ENCODE assay signal across 8 cellular contexts in the genomic region with DNA sequence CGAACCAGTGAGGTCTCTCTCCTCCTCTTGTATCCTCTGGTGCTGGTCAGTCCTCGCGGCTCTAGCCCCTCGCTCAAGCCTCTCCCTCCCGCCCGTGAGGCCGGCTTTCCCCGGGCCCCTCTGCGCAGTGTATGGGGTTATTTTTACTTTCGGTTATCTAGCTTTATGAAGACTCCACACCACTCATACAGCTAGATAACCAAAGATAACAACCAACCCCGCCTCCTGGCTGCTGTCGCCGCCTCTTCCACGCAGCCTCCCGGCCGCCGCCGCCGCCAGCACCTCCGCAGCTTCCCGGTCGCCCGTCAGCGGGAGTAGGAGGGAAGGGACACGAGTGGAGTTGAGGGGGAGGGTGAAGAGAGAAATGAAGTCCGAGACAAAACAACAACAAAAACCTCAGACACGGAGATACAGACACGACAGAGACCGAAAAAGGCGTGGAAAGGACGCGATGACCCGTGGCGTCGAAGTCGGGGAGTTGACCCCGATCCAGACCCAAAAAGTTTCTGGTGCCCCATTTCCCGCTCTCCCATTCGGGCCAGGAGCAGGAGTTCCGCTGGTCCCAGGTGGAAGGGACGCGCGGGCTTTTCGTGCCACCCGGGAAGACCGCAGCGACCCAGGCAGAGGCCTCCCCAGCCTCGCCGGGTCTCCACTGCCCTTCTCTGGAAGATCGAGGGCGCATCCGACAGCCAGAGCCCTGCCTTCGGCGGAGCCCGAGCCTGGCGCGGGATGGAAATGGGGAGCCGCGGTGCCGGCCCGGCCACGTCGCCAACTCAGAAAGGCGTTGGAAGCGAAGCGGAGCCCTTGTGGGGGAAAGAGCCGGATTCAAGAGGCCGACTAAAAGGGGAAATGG.
DNase-seq lines count a peak whose midpoint lies in the region; ATAC-seq and TF ChIP-seq lines count a peak whose summit lies in the region.

No MANE protein-coding gene starts in this region.

- TF ChIP-seq POLR2A in erythroblast (IDR thresholded peaks at IDR 0.05; ENCODE audit: low read length), result no peak

- no peak for ATAC-seq in GM21515 (IDR thresholded peaks at IDR 0.05; ENCODE audit: unreplicated experiment)
- ATAC-seq in HG03108 (IDR thresholded peaks at IDR 0.05; ENCODE audit: unreplicated experiment), result no peak

- DNase-seq in NCI-H82 (lab: John Stamatoyannopoulos, UW) (peak; percentile 44), NCI-H82 treated with DMSO at 0.1 percent for 48 hours (lab: John Stamatoyannopoulos, UW; ENCODE audit: unreplicated experiment) (no peak), erythroblast (lab: John Stamatoyannopoulos, UW) (peak; percentile 59 to 67), NCI-H446 (lab: John Stamatoyannopoulos, UW) (no peak)
- DNase-seq in activated CD4-positive, alpha-beta T cell treated with anti-CD3 and anti-CD28 coated beads for 4 hours, result peak; percentile 40 to 43
- DNase-seq in stimulated activated CD4-positive, alpha-beta T cell treated with anti-CD3 and anti-CD28 coated beads, Interleukin-2, amount 100 ng/mL, for 4 hours (ENCODE audit: low read depth), result peak; percentile 36

Comparison
In these comparisons a context has a peak if more than half of its experiments do, and no peak if none do; other contexts are left out.
1. DNase-seq: peak in NCI-H82 (single experiment), activated CD4-positive, alpha-beta T cell treated with anti-CD3 and anti-CD28 coated beads for 4 hours (2 of 2), erythroblast (2 of 2) and stimulated activated CD4-positive, alpha-beta T cell treated with anti-CD3 and anti-CD28 coated beads, Interleukin-2, amount 100 ng/mL, for 4 hours (single experiment); none in NCI-H82 treated with DMSO at 0.1 percent for 48 hours (single experiment) and NCI-H446 (0 of 2).